Comparison of ENCODE assay signal across 17 cellular contexts in the genomic region with DNA sequence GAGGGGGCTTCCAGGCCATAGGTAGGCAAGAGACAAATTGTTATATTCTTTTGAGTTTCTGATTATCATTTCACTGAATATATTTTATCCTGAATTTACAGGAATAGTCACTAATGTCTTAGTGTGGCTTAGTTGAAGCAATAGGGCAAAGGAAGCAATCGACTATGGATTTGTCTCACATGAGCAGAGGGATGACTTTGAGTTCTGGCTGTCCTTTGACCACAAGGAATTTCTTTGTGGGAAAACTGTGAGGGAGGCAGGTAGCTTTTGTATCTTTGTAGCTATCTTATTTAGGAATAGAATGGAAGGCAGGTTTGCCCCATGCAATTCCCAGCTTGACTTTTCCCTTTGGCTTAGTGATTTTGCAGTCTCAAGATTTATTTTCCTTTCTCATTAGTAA.
DNase-seq lines count a peak whose midpoint lies in the region; TF ChIP-seq lines count a peak whose summit lies in the region.
"Had no signal": no experiment of that assay in that cellular context is flagged by ENCODE, and none has a peak within 500 bp of the region (broad histone marks: within the 10 kb centered on the region; RNA-seq: fewer than 3 reads in every experiment).

No MANE protein-coding gene starts in this region.

- no peak overlapping the region for H4K12ac ChIP-seq in trophoblast cell (ENCODE audit: low read depth, low read length)

- peaks cover 15 to 18% of the 10 kb centered on the region in 2 experiments for H3K9me3 Mint-ChIP-seq in H9
- H3K9me3 Mint-ChIP-seq in progenitor cell of endocrine pancreas (ENCODE audit: low read depth) = peaks cover 3% of the 10 kb centered on the region

- H3K9me3 ChIP-seq in H9 (ENCODE audit: control insufficient read depth, low read depth, low read length) (peaks cover 9% of the 10 kb centered on the region), mammary epithelial cell (replicated peaks; ENCODE audit: insufficient read depth, low read length) (peaks cover 4% of the 10 kb centered on the region), trophoblast cell (ENCODE audit: insufficient read depth, low read depth, low read length) (peaks cover 2% of the 10 kb centered on the region)

- BruUV-seq in mammary epithelial cell (replicated peaks; lab: Mats Ljungman, UMichigan) = no TSS peak

- no peak overlapping the region for H2BK120ac ChIP-seq in H9 (ENCODE audit: low read depth, low read length, poor library complexity, severe bottlenecking)
- no peak overlapping the region for H2BK120ac ChIP-seq in trophoblast cell (ENCODE audit: insufficient read depth, low read length, poor library complexity)

- no peaks in the 10 kb centered on the region for H3K79me1 ChIP-seq in H9 (ENCODE audit: insufficient read depth, low read depth, low read length, poor library complexity, severe bottlenecking)
- no peaks in the 10 kb centered on the region for H3K79me1 ChIP-seq in trophoblast cell (ENCODE audit: low read length)

- H2BK20ac ChIP-seq in H9 (ENCODE audit: low read depth, low read length, poor library complexity, severe bottlenecking) = no peak overlapping the region

- no peaks in the 10 kb centered on the region for H4K20me1 ChIP-seq in H9 (ENCODE audit: control insufficient read depth, insufficient read depth, insufficient read length)
- H4K20me1 ChIP-seq in mammary epithelial cell (ENCODE audit: insufficient read depth, low read length) = no peaks in the 10 kb centered on the region
- H4K20me1 ChIP-seq: BLaER1 treated with 17β-estradiol and CSF1 and Interleukin-3, amounts not matched to agents 10 nM and 100 nM had no signal

- TF ChIP-seq CTCF in H9 (conservative IDR thresholded peaks at IDR 0.05) (no peak), mammary epithelial cell (conservative IDR thresholded peaks at IDR 0.05 in 1 of 2, IDR thresholded peaks at IDR 0.05 in 1 of 2; ENCODE audit: extremely low read depth in 1 of 2, insufficient read depth in 1 of 2, low read depth in 1 of 2, low read length in 2 of 2) (no peak), progenitor cell of endocrine pancreas (IDR thresholded peaks at IDR 0.05; ENCODE audit: unreplicated experiment) (no peak)

- no peak overlapping the region for H4K91ac ChIP-seq in H9 (ENCODE audit: insufficient read length, low read depth, low read length)
- no peak overlapping the region for H4K91ac ChIP-seq in trophoblast cell (ENCODE audit: low read depth, low read length)

- H2BK5ac ChIP-seq in H9 (ENCODE audit: insufficient read length, low read length) (no peak overlapping the region), trophoblast cell (ENCODE audit: low read depth, low read length, poor library complexity) (no peak overlapping the region)

- no peak overlapping the region for H3K23ac ChIP-seq in H9 (ENCODE audit: insufficient read length, low read depth, low read length)
- no peak overlapping the region for H3K23ac ChIP-seq in trophoblast cell (ENCODE audit: low read length)

- H3K27me3 Mint-ChIP-seq in H9 (ENCODE audit: low read depth) (no peaks in the 10 kb centered on the region), progenitor cell of endocrine pancreas (no peaks in the 10 kb centered on the region)
- H3K27me3 Mint-ChIP-seq: B cell had no signal

- H2BK15ac ChIP-seq in H9 (ENCODE audit: low read depth, low read length) = no peak overlapping the region

- H4K8ac ChIP-seq in H9 (replicated peaks; ENCODE audit: insufficient read length, low read depth, low read length) (no peak overlapping the region), trophoblast cell (ENCODE audit: low read depth, low read length) (no peak overlapping the region)

- H4K5ac ChIP-seq in H9 (ENCODE audit: insufficient read length, low read depth, low read length) = no peak overlapping the region

- DNase-seq in H9 (no peak), mammary epithelial cell (no peak), glomerular visceral epithelial cell (ENCODE audit: extremely low spot score) (peak; percentile 53), trophoblast cell (no peak), SIG-M5 treated with dmso at 0.1 percent for 504 hours (lab: John Stamatoyannopoulos, UW; ENCODE audit: unreplicated experiment) (no peak), progenitor cell of endocrine pancreas (ENCODE audit: low spot score, unreplicated experiment) (no peak)
- no peak for DNase-seq in stimulated activated CD4-positive, alpha-beta T cell treated with anti-CD3 and anti-CD28 coated beads, Interleukin-2, amount 100 ng/mL, for 24 hours
- DNase-seq in activated naive CD4-positive, alpha-beta T cell treated with anti-CD3 and anti-CD28 coated beads, Interleukin-2, amount 50 U/mL, for 16 hours = no peak
- DNase-seq: 8988T; Calu3; CD8-positive, alpha-beta T cell; DMS79 treated with DMSO at 0.1 percent for 48 hours; GF-D8; H7 had no signal

- intact Hi-C loops in mammary epithelial cell (cut with micrococcal nuclease) = no loop called here

- dilution Hi-C loops in mammary epithelial cell (cut with HindIII; ENCODE audit: low sequenced_read_pairs) = no loop called here

- H3K9ac ChIP-seq in H9 (ENCODE audit: extremely low read depth, insufficient read length, low read length) = no peak overlapping the region
- no peak overlapping the region for H3K9ac ChIP-seq in mammary epithelial cell (ENCODE audit: insufficient read depth, low read length)
- no peak overlapping the region for H3K9ac ChIP-seq in trophoblast cell (ENCODE audit: low read length)
- H3K9ac ChIP-seq: BLaER1 treated with 17β-estradiol and CSF1 and Interleukin-3, amounts not matched to agents 10 nM and 100 nM had no signal

- H2BK12ac ChIP-seq in H9 (ENCODE audit: insufficient read length, low read depth, low read length) (no peak overlapping the region), trophoblast cell (ENCODE audit: low read length) (peak overlapping the region; percentile 49)

- H3K4me3 ChIP-seq in mammary epithelial cell (replicated peaks in 1 of 3; ENCODE audit: insufficient read depth in 1 of 3, low read depth in 2 of 3, low read length in 3 of 3) (no peak overlapping the region), trophoblast cell (ENCODE audit: low read depth, low read length) (no peak overlapping the region)
- H3K4me3 ChIP-seq: BLaER1 treated with 17β-estradiol and CSF1 and Interleukin-3, amounts not matched to agents 10 nM and 100 nM; GM23338 had no signal

- in situ Hi-C loops in mammary epithelial cell (cut with MboI; ENCODE audit: low sequenced_read_pairs in 2 of 2) = no loop called here

- H3K4me3 Mint-ChIP-seq in H9 (no peak overlapping the region), progenitor cell of endocrine pancreas (ENCODE audit: low read depth) (no peak overlapping the region)
- H3K4me3 Mint-ChIP-seq: B cell; CD8-positive, alpha-beta T cell; GM23338 had no signal

- CTCF ChIA-PET in mammary epithelial cell (lab: Charles Lee; ENCODE audit: low non-redundant PET) = no interaction called here

- no peak overlapping the region for H3K56ac ChIP-seq in H9 (ENCODE audit: insufficient read length, low read depth, low read length)

- H3K36me3 Mint-ChIP-seq in H9 (ENCODE audit: insufficient read depth in 1 of 3, low read depth in 3 of 3) = peaks cover 7 to 17% (median 13%) of the 10 kb centered on the region in 3 experiments
- no peaks in the 10 kb centered on the region for H3K36me3 Mint-ChIP-seq in progenitor cell of endocrine pancreas (ENCODE audit: insufficient read depth)
- H3K36me3 Mint-ChIP-seq: CD8-positive, alpha-beta T cell had no signal

- H3K36me3 ChIP-seq in mammary epithelial cell (ENCODE audit: insufficient read depth, low read length) = no peaks in the 10 kb centered on the region
- no peaks in the 10 kb centered on the region for H3K36me3 ChIP-seq in trophoblast cell (ENCODE audit: control insufficient read depth in 1 of 2, insufficient read depth in 2 of 2, low read length in 2 of 2)
- H3K36me3 ChIP-seq: BLaER1 treated with 17β-estradiol and CSF1 and Interleukin-3, amounts not matched to agents 10 nM and 100 nM had no signal

- H3K27ac Mint-ChIP-seq in H9 = peak overlapping the region in 2 of 3 experiments; percentile 50 to 55; a peak in 1 of 7 replicates
- H3K27ac Mint-ChIP-seq in progenitor cell of endocrine pancreas = no peak overlapping the region
- H3K27ac Mint-ChIP-seq: B cell; CD8-positive, alpha-beta T cell; GM23338 had no signal

- no peak overlapping the region for H3T11ph ChIP-seq in H9 (ENCODE audit: low read length)

- no peaks in the 10 kb centered on the region for H3K4me1 ChIP-seq in H9 (ENCODE audit: insufficient read depth, low read length)
- peaks cover 11% of the 10 kb centered on the region for H3K4me1 ChIP-seq in mammary epithelial cell (ENCODE audit: insufficient read depth, low read length)
- no peaks in the 10 kb centered on the region for H3K4me1 ChIP-seq in trophoblast cell (ENCODE audit: control insufficient read depth in 1 of 2, insufficient read depth in 2 of 2, low read length in 2 of 2)
- H3K4me1 ChIP-seq: BLaER1 treated with 17β-estradiol and CSF1 and Interleukin-3, amounts not matched to agents 10 nM and 100 nM had no signal

- H3K4me1 Mint-ChIP-seq in H9 (peaks cover 17 to 24% of the 10 kb centered on the region in 2 experiments), progenitor cell of endocrine pancreas (ENCODE audit: low read depth) (peaks cover 4% of the 10 kb centered on the region)
- H3K4me1 Mint-ChIP-seq: B cell had no signal

- no peak overlapping the region for H2AFZ ChIP-seq in H9 (ENCODE audit: low read length)
- H2AFZ ChIP-seq in mammary epithelial cell (ENCODE audit: low read depth, low read length) = no peak overlapping the region
- H2AFZ ChIP-seq in trophoblast cell (ENCODE audit: insufficient read depth, low read length, poor library complexity) = no peak overlapping the region
- H2AFZ ChIP-seq: GM23338 had no signal

- H3K18ac ChIP-seq in H9 (ENCODE audit: insufficient read length, low read depth, low read length) (no peak overlapping the region), trophoblast cell (ENCODE audit: low read length) (no peak overlapping the region)

- no peak overlapping the region for H3K4ac ChIP-seq in H9 (ENCODE audit: low read depth, low read length)
- no peak overlapping the region for H3K4ac ChIP-seq in trophoblast cell (ENCODE audit: low read depth, low read length)

- H3K4me2 ChIP-seq in H9 (ENCODE audit: insufficient read depth, insufficient read length, low read length) (no peak overlapping the region), mammary epithelial cell (ENCODE audit: insufficient read depth, low read depth, low read length) (peak overlapping the region; percentile 10), trophoblast cell (ENCODE audit: low read length) (no peak overlapping the region)
- H3K4me2 ChIP-seq: BLaER1 treated with 17β-estradiol and CSF1 and Interleukin-3, amounts not matched to agents 10 nM and 100 nM; GM23338 had no signal

- no peaks in the 10 kb centered on the region for H3K79me2 ChIP-seq in H9 (ENCODE audit: insufficient read depth, low read length)
- H3K79me2 ChIP-seq in mammary epithelial cell (ENCODE audit: insufficient read depth, low read length) = no peaks in the 10 kb centered on the region
- H3K79me2 ChIP-seq in trophoblast cell (ENCODE audit: control insufficient read depth, insufficient read depth, low read length, poor library complexity) = no peaks in the 10 kb centered on the region

- no peak overlapping the region for H2AK5ac ChIP-seq in H9 (ENCODE audit: insufficient read length, low read length)
- no peak overlapping the region for H2AK5ac ChIP-seq in trophoblast cell (ENCODE audit: low read length)

- H3K14ac ChIP-seq in H9 (ENCODE audit: insufficient read depth, low read length) (no peak overlapping the region), trophoblast cell (ENCODE audit: low read length) (peak overlapping the region; percentile 37)

- H3K23me2 ChIP-seq in H9 (ENCODE audit: insufficient read length, low read depth, low read length, poor library complexity, severe bottlenecking) = no peaks in the 10 kb centered on the region

- H3K27ac ChIP-seq in H9 (ENCODE audit: insufficient read length, low read depth, low read length) (no peak overlapping the region), mammary epithelial cell (ENCODE audit: insufficient read depth, low read depth, low read length) (no peak overlapping the region), trophoblast cell (ENCODE audit: low read depth, low read length) (no peak overlapping the region)
- H3K27ac ChIP-seq: BLaER1 treated with 17β-estradiol and CSF1 and Interleukin-3, amounts not matched to agents 10 nM and 100 nM had no signal

- no peaks in the 10 kb centered on the region for H3K27me3 ChIP-seq in H9 (ENCODE audit: insufficient read depth, low read length)
- H3K27me3 ChIP-seq in mammary epithelial cell (ENCODE audit: insufficient read depth, low read length) = no peaks in the 10 kb centered on the region
- no peaks in the 10 kb centered on the region for H3K27me3 ChIP-seq in trophoblast cell (ENCODE audit: insufficient read depth, low read length)
- H3K27me3 ChIP-seq: BLaER1 treated with 17β-estradiol and CSF1 and Interleukin-3, amounts not matched to agents 10 nM and 100 nM had no signal

- no CpG with 5 or more reads among the region's 1 CpG for WGBS in H9 (ENCODE audit: extremely low coverage, insufficient read length, low lambda C conversion rate)
- 60% methylated on average over 1 of the region's 1 CpG for WGBS in mammary epithelial cell (ENCODE audit: low coverage, missing lambda C conversion rate)
- WGBS in trophoblast cell (ENCODE audit: extremely low coverage, insufficient coverage, insufficient read length) = no CpG with 5 or more reads among the region's 1 CpG
